ENCODE assay signal across 11 cellular contexts in genomic region chr11:48366365-48366764, GRCh38. TPM values are rescaled to one million over a fixed set of nuclear protein-coding genes. Genes with fewer than 3 reads are reported as not detected.
"Had no signal": no experiment of that assay in that cellular context is flagged by ENCODE, and none has a peak within 500 bp of the region (broad histone marks: within the 10 kb centered on the region; RNA-seq: fewer than 3 reads in every experiment).

Gene OR4C5, minus strand, starts transcription at chr11:48366465. Its CDS starts 0 bp downstream, at chr11:48366465.

- FAIRE-seq: HepG2, HTR-8/SVneo, K562 had no signal

- ATAC-seq: K562 had no signal

- H3K36me3 Mint-ChIP-seq: IgD-negative memory B cell had no signal

- H3K27ac ChIP-seq: HL-60, KMS-11 had no signal

- H3K4me1 Mint-ChIP-seq: IgD-negative memory B cell had no signal

- DNase-seq: IMR-90, KBM-7, KG1 had no signal

- H3K4me3 ChIP-seq: K562 had no signal

- H3K4me2 ChIP-seq: KMS-11 had no signal

- H3K4me3 Mint-ChIP-seq: IgD-negative memory B cell had no signal

- H3K9ac ChIP-seq: KMS-11 had no signal

- H3K27ac Mint-ChIP-seq: IgD-negative memory B cell had no signal

RNA-seq across cellular contexts. Expression of gene OR4C5, which starts in this region (rescaled TPM):
- total RNA-seq: HepG2, HT-29, HT1080, IMR-90, K562 had no signal
- polyA plus RNA-seq: HepG2, IgD-negative memory B cell, IMR-90, K562 had no signal
